9 cellular contexts compared by ENCODE assay signal in genomic region chr6:135568366-135568765, GRCh38.
DNase-seq lines count a peak whose midpoint lies in the region; ATAC-seq and TF ChIP-seq lines count a peak whose summit lies in the region.
"Had no signal": no experiment of that assay in that cellular context is flagged by ENCODE, and none has a peak within 500 bp of the region (broad histone marks: within the 10 kb centered on the region; RNA-seq: fewer than 3 reads in every experiment).

No MANE protein-coding gene starts in this region.

- H3K9ac ChIP-seq in fibroblast of lung (ENCODE audit: insufficient read depth, low read length) = no peak overlapping the region

- no peak overlapping the region for H3K4me2 ChIP-seq in fibroblast of lung (ENCODE audit: extremely low read depth, insufficient read depth, low read length)

- H3K36me3 ChIP-seq in SJCRH30 = no peaks in the 10 kb centered on the region
- no peaks in the 10 kb centered on the region for H3K36me3 ChIP-seq in fibroblast of lung (ENCODE audit: control insufficient read depth, insufficient read depth, low read length)
- H3K36me3 ChIP-seq: thoracic aorta had no signal

- no peaks in the 10 kb centered on the region for H3K9me3 Mint-ChIP-seq in stimulated activated memory B cell treated with anti-CD40 and anti-IgM and Interleukin-4, amounts not matched to agents 10 μg/mL and 1 μg/mL and 100 μg/mL, for 72 hours

- no peak overlapping the region for H3K4me3 Mint-ChIP-seq in stimulated activated memory B cell treated with anti-CD40 and anti-IgM and Interleukin-4, amounts not matched to agents 10 μg/mL and 1 μg/mL and 100 μg/mL, for 72 hours

- DNase-seq in AG09319 (ENCODE audit: extremely low read depth, low read depth) = peak; percentile 12
- peak; percentile 36 for DNase-seq in GM20000 (ENCODE audit: low spot score)
- DNase-seq in SJCRH30 = peak; percentile 45 to 72
- peak; percentile 92 to 97 for DNase-seq in fibroblast of lung (ENCODE audit: low read depth in 2 of 2)
- no peak for DNase-seq in NCI-H82 (lab: John Stamatoyannopoulos, UW)
- no peak for DNase-seq in NCI-H69 (lab: John Stamatoyannopoulos, UW)

- H3K27me3 Mint-ChIP-seq in stimulated activated memory B cell treated with anti-CD40 and anti-IgM and Interleukin-4, amounts not matched to agents 10 μg/mL and 1 μg/mL and 100 μg/mL, for 72 hours = peaks cover 16% of the 10 kb centered on the region

- peaks cover 39% of the 10 kb centered on the region for H3K4me1 ChIP-seq in SJCRH30
- no peaks in the 10 kb centered on the region for H3K4me1 ChIP-seq in fibroblast of lung (ENCODE audit: control insufficient read depth, extremely low read depth, insufficient read depth, low read length)

- H4K20me1 ChIP-seq in fibroblast of lung (ENCODE audit: control insufficient read depth, extremely low read depth, insufficient read depth, low read length) = no peaks in the 10 kb centered on the region

- no peaks in the 10 kb centered on the region for H3K79me2 ChIP-seq in fibroblast of lung (ENCODE audit: control insufficient read depth, insufficient read depth, low read length)

- peak; percentile 65 for ATAC-seq in stimulated activated memory B cell treated with anti-CD40 and anti-IgM and Interleukin-4, amounts not matched to agents 10 μg/mL and 1 μg/mL and 100 μg/mL, for 72 hours
- no peak for ATAC-seq in HG02571 (IDR thresholded peaks at IDR 0.05; ENCODE audit: unreplicated experiment)

- no peaks in the 10 kb centered on the region for H3K27me3 ChIP-seq in SJCRH30
- H3K27me3 ChIP-seq in fibroblast of lung (ENCODE audit: control insufficient read depth, insufficient read depth, low read length) = no peaks in the 10 kb centered on the region

- H3K27ac Mint-ChIP-seq in stimulated activated memory B cell treated with anti-CD40 and anti-IgM and Interleukin-4, amounts not matched to agents 10 μg/mL and 1 μg/mL and 100 μg/mL, for 72 hours = no peak overlapping the region

- H2AFZ ChIP-seq in fibroblast of lung (ENCODE audit: low read length) = no peak overlapping the region

- H3K9me3 ChIP-seq in SJCRH30 (replicated peaks) (no peaks in the 10 kb centered on the region), fibroblast of lung (ENCODE audit: control insufficient read depth, insufficient read depth, low read depth, low read length) (no peaks in the 10 kb centered on the region)
- H3K9me3 ChIP-seq: thoracic aorta had no signal

- peaks cover 6% of the 10 kb centered on the region for H3K4me1 Mint-ChIP-seq in stimulated activated memory B cell treated with anti-CD40 and anti-IgM and Interleukin-4, amounts not matched to agents 10 μg/mL and 1 μg/mL and 100 μg/mL, for 72 hours

- no peak for TF ChIP-seq CTCF in AG09319 (IDR thresholded peaks at IDR 0.05; ENCODE audit: low read depth, low read length)
- no peak for TF ChIP-seq CTCF in GM20000 (IDR thresholded peaks at IDR 0.05; ENCODE audit: extremely low read depth, missing control alignments)
- no peak for TF ChIP-seq CTCF in fibroblast of lung (conservative IDR thresholded peaks at IDR 0.05 in 1 of 2, IDR thresholded peaks at IDR 0.05 in 1 of 2; ENCODE audit: low read depth in 1 of 2, low read length in 2 of 2)

- no peak overlapping the region for H3K4me3 ChIP-seq in SJCRH30
- no peak overlapping the region for H3K4me3 ChIP-seq in fibroblast of lung (replicated peaks in 1 of 4; ENCODE audit: control extremely low read depth in 1 of 4, insufficient read depth in 1 of 4, low read depth in 3 of 4, low read length in 4 of 4)
- H3K4me3 ChIP-seq: thoracic aorta had no signal

- H3K27ac ChIP-seq in SJCRH30 (peak overlapping the region; percentile 27; the same call in 1 of the 2 replicates), fibroblast of lung (ENCODE audit: insufficient read depth, low read length) (no peak overlapping the region)
- H3K27ac ChIP-seq: thoracic aorta had no signal

- no peaks in the 10 kb centered on the region for H3K36me3 Mint-ChIP-seq in stimulated activated memory B cell treated with anti-CD40 and anti-IgM and Interleukin-4, amounts not matched to agents 10 μg/mL and 1 μg/mL and 100 μg/mL, for 72 hours

Comparison
In these comparisons a context has a peak if more than half of its experiments do, and no peak if none do; other contexts are left out.
1. DNase-seq: peak in AG09319 (single experiment), GM20000 (single experiment), SJCRH30 (2 of 2) and fibroblast of lung (2 of 2); none in NCI-H82 (single experiment) and NCI-H69 (single experiment).